In genomic region chr9:134645607-134646365, GRCh38 we compare ENCODE assay signal across 11 cellular contexts. TPM values are rescaled to one million over a fixed set of nuclear protein-coding genes. Genes with fewer than 3 reads are reported as not detected.
DNase-seq lines count a peak whose midpoint lies in the region; ATAC-seq and TF ChIP-seq lines count a peak whose summit lies in the region.
"Had no signal": no experiment of that assay in that cellular context is flagged by ENCODE, and none has a peak within 500 bp of the region (broad histone marks: within the 10 kb centered on the region; RNA-seq: fewer than 3 reads in every experiment).

No MANE protein-coding gene starts in this region.

- H3K4me3 ChIP-seq in HUES6 (ENCODE audit: low read depth, low read length) (peak overlapping the region; percentile 39; the same call in 1 of the 2 replicates), cardiac fibroblast (replicated peaks in 1 of 2; ENCODE audit: low read depth in 2 of 2, low read length in 2 of 2) (peak overlapping the region; percentile 42 to 90), thoracic aorta (peak overlapping the region; percentile 67), thyroid gland (replicated peaks in 1 of 3) (no peak overlapping the region)

- DNase-seq in cardiac fibroblast (ENCODE audit: low read depth in 2 of 2) (no peak), mesothelial cell of epicardium (ENCODE audit: low spot score in 2 of 2, unreplicated experiment in 2 of 2) (no peak), thoracic aorta (ENCODE audit: low spot score) (no peak), thyroid gland (no peak), 8988T (no peak), SIG-M5 (lab: John Stamatoyannopoulos, UW) (no peak)
- DNase-seq in naive thymus-derived CD8-positive, alpha-beta T cell, result no peak
- DNase-seq: activated naive CD8-positive, alpha-beta T cell treated with anti-CD3 and anti-CD28 coated beads, Interleukin-2, amount 50 U/mL, for 24 hours; NCI-H510A; nephron progenitor cell had no signal

- H3K27ac Mint-ChIP-seq in mesothelial cell of epicardium, result peak overlapping the region; percentile 37
- H3K27ac Mint-ChIP-seq in naive thymus-derived CD8-positive, alpha-beta T cell, result no peak overlapping the region
- H3K27ac Mint-ChIP-seq: activated naive CD8-positive, alpha-beta T cell treated with anti-CD3 and anti-CD28 coated beads, Interleukin-2, amount 50 U/mL, for 24 hours had no signal

- no peaks in the 10 kb centered on the region for H3K27me3 Mint-ChIP-seq in mesothelial cell of epicardium (ENCODE audit: low read depth)
- H3K27me3 Mint-ChIP-seq in naive thymus-derived CD8-positive, alpha-beta T cell, result peaks cover 3 to 26% (median 18%) of the 10 kb centered on the region in 5 donors

- TF ChIP-seq CTCF in cardiac fibroblast (IDR thresholded peaks at IDR 0.05; ENCODE audit: low read depth, low read length), result no peak
- TF ChIP-seq CTCF in mesothelial cell of epicardium (IDR thresholded peaks at IDR 0.05; ENCODE audit: unreplicated experiment), result no peak
- TF ChIP-seq CTCF in thoracic aorta (IDR thresholded peaks at IDR 0.05), result no peak
- TF ChIP-seq CTCF in thyroid gland (IDR thresholded peaks at IDR 0.05), result no peak

- peaks cover 7% of the 10 kb centered on the region for H3K36me3 Mint-ChIP-seq in mesothelial cell of epicardium
- H3K36me3 Mint-ChIP-seq in naive thymus-derived CD8-positive, alpha-beta T cell, result no peaks in the 10 kb centered on the region

- peak overlapping the region; percentile 72 for H3K4me3 Mint-ChIP-seq in mesothelial cell of epicardium
- H3K4me3 Mint-ChIP-seq in naive thymus-derived CD8-positive, alpha-beta T cell, result no peak overlapping the region
- H3K4me3 Mint-ChIP-seq: activated naive CD8-positive, alpha-beta T cell treated with anti-CD3 and anti-CD28 coated beads, Interleukin-2, amount 50 U/mL, for 24 hours; nephron progenitor cell had no signal

- H3K27me3 ChIP-seq in HUES6 (ENCODE audit: control insufficient read depth, insufficient read depth, low read length) (peaks cover 9% of the 10 kb centered on the region; the same call in 1 of the 2 replicates), thoracic aorta (replicated peaks; ENCODE audit: insufficient read depth) (no peaks in the 10 kb centered on the region), thyroid gland (no peaks in the 10 kb centered on the region)

- POLR2A ChIA-PET in naive thymus-derived CD8-positive, alpha-beta T cell (lab: Charles Lee), result no interaction called here

- no peak overlapping the region for H3K9ac ChIP-seq in HUES6 (ENCODE audit: low read length)

- intact Hi-C loops in thyroid gland (cut with DNase I), result no loop called here

- TF ChIP-seq POLR2A in thyroid gland (IDR thresholded peaks at IDR 0.05), result no peak

- no peak overlapping the region for H3K27ac ChIP-seq in HUES6 (ENCODE audit: low read depth, low read length)
- peak overlapping the region; percentile 81 to 85 for H3K27ac ChIP-seq in thoracic aorta
- H3K27ac ChIP-seq in thyroid gland, result peak overlapping the region in 1 of 3 donors; percentile 45

- peaks cover 19% of the 10 kb centered on the region; the same call in 1 of the 2 replicates for H3K36me3 ChIP-seq in HUES6 (ENCODE audit: control insufficient read depth, insufficient read depth, low read length)
- no peaks in the 10 kb centered on the region for H3K36me3 ChIP-seq in thoracic aorta
- no peaks in the 10 kb centered on the region for H3K36me3 ChIP-seq in thyroid gland

- H3K4me1 Mint-ChIP-seq in mesothelial cell of epicardium, result peaks cover 52% of the 10 kb centered on the region
- peaks cover 0 to 2% (median under 1%) of the 10 kb centered on the region in 4 donors for H3K4me1 Mint-ChIP-seq in naive thymus-derived CD8-positive, alpha-beta T cell

- WGBS in thyroid gland, 2 donors, result 67 to 77% methylated on average over 8 to 9 of the region's 9 CpGs

- H3K9me3 ChIP-seq in HUES6 (ENCODE audit: control insufficient read depth, insufficient read depth, low read depth, low read length), result no peaks in the 10 kb centered on the region
- no peaks in the 10 kb centered on the region for H3K9me3 ChIP-seq in thoracic aorta
- H3K9me3 ChIP-seq in thyroid gland, result no peaks in the 10 kb centered on the region

- H3K9me3 Mint-ChIP-seq in mesothelial cell of epicardium, result no peaks in the 10 kb centered on the region
- no peaks in the 10 kb centered on the region for H3K9me3 Mint-ChIP-seq in naive thymus-derived CD8-positive, alpha-beta T cell
- H3K9me3 Mint-ChIP-seq: activated naive CD8-positive, alpha-beta T cell treated with anti-CD3 and anti-CD28 coated beads, Interleukin-2, amount 50 U/mL, for 24 hours; nephron progenitor cell had no signal

- ATAC-seq in thoracic aorta (ENCODE audit: insufficient number of reproducible peaks, low FRiP score, low read depth), result no peak
- no peak for ATAC-seq in naive thymus-derived CD8-positive, alpha-beta T cell
- ATAC-seq: activated naive CD8-positive, alpha-beta T cell treated with anti-CD3 and anti-CD28 coated beads, Interleukin-2, amount 50 U/mL, for 24 hours had no signal

- H3K4me1 ChIP-seq in HUES6 (ENCODE audit: control insufficient read depth, insufficient read depth, low read length) (peaks cover 37% of the 10 kb centered on the region), thoracic aorta (ENCODE audit: control insufficient read depth in 1 of 2, low read depth in 2 of 2) (peaks cover 37 to 50% of the 10 kb centered on the region in 2 donors), thyroid gland (peaks cover 4 to 14% of the 10 kb centered on the region in 2 donors)

RNA-seq across cellular contexts. Expression of gene COL5A1, which starts 4.2 kb away (rescaled TPM):
- total RNA-seq in mesothelial cell of epicardium, result 549 to 605 TPM (median 596 TPM) in 3 replicates
- 100 to 1,000 TPM; 127 to 129 TPM for total RNA-seq in thoracic aorta
- total RNA-seq in thyroid gland, result 10 to 100 TPM in 2 of 4 donors, 1 to 10 TPM in 2; 4.8 to 16.5 (median 9.4) TPM
- under 1 TPM in 1 of 2 experiments, not detected in 1; 0.26 TPM for total RNA-seq in naive thymus-derived CD8-positive, alpha-beta T cell
- polyA plus RNA-seq in naive thymus-derived CD8-positive, alpha-beta T cell, result not detected

Comparison
In these comparisons a context has a peak if more than half of its experiments do, and no peak if none do; other contexts are left out.
1. H3K4me3 ChIP-seq: peak in HUES6 (single experiment), cardiac fibroblast (2 of 2) and thoracic aorta (single experiment); none in thyroid gland (0 of 3).
2. RNA of gene COL5A1, which starts 4.2 kb away (total RNA-seq): 549 to 605 TPM in mesothelial cell of epicardium and 127 to 129 TPM in thoracic aorta; 4.8 to 16.5 TPM in thyroid gland and 0.26 TPM in naive thymus-derived CD8-positive, alpha-beta T cell; every median in the first group is over 4 times any median in the second.